Comparison of ENCODE assay signal across 8 cellular contexts in genomic region chr15:41774873-41775417, GRCh38. TPM values are rescaled to one million over a fixed set of nuclear protein-coding genes. Genes with fewer than 3 reads are reported as not detected.
A peak's percentile ranks its signal among the peaks of the same experiment; 100 is the strongest.
DNase-seq lines count a peak whose midpoint lies in the region; ATAC-seq, FAIRE-seq and TF ChIP-seq lines count a peak whose summit lies in the region.

No MANE protein-coding gene starts in this region.

- H3K4me3 ChIP-seq in AG04449 (ENCODE audit: low read depth, low read length), result peak overlapping the region; percentile 90

- H3K4me3 Mint-ChIP-seq in activated naive CD8-positive, alpha-beta T cell treated with anti-CD3 and anti-CD28 coated beads for 36 hours, result peak overlapping the region; percentile 89
- peak overlapping the region; percentile 92 to 97 (median 95) for H3K4me3 Mint-ChIP-seq in immature natural killer cell
- peak overlapping the region; percentile 90 to 95 for H3K4me3 Mint-ChIP-seq in stimulated activated naive CD8-positive, alpha-beta T cell treated with anti-CD3 and anti-CD28 coated beads, Interleukin-15, amount 100 ng/mL, for 72 hours

- DNase-seq in AG04449 (ENCODE audit: low read depth, low spot score) (no peak), immature natural killer cell (no peak), iPS-NIHi11 (ENCODE audit: low spot score) (no peak), urothelium cell line (ENCODE audit: low spot score) (no peak), NCI-H187 (lab: John Stamatoyannopoulos, UW) (no peak)
- DNase-seq in activated naive CD8-positive, alpha-beta T cell treated with anti-CD3 and anti-CD28 coated beads for 36 hours, result no peak
- no peak for DNase-seq in stimulated activated naive CD8-positive, alpha-beta T cell treated with anti-CD3 and anti-CD28 coated beads, Interleukin-15, amount 100 ng/mL, for 72 hours

- H3K9me3 Mint-ChIP-seq in activated naive CD8-positive, alpha-beta T cell treated with anti-CD3 and anti-CD28 coated beads for 36 hours, result no peaks in the 10 kb centered on the region
- no peaks in the 10 kb centered on the region for H3K9me3 Mint-ChIP-seq in immature natural killer cell
- no peaks in the 10 kb centered on the region for H3K9me3 Mint-ChIP-seq in stimulated activated naive CD8-positive, alpha-beta T cell treated with anti-CD3 and anti-CD28 coated beads, Interleukin-15, amount 100 ng/mL, for 72 hours

- CTCF ChIA-PET in AG04449 (lab: Yijun Ruan, JAX), result interaction anchor here (1.0 to 19.6 kb wide), 13 partner anchors 9 to 309 kb away, joined by 3 to 756 read pairs (median 24); no protein-coding TSS in a partner anchor

- H3K36me3 Mint-ChIP-seq in activated naive CD8-positive, alpha-beta T cell treated with anti-CD3 and anti-CD28 coated beads for 36 hours, result peaks cover 5% of the 10 kb centered on the region
- H3K36me3 Mint-ChIP-seq in immature natural killer cell, result no peaks in the 10 kb centered on the region

- peak; percentile 6 for ATAC-seq in HG02623 (IDR thresholded peaks at IDR 0.05; ENCODE audit: unreplicated experiment)
- peak; percentile 1 for ATAC-seq in stimulated activated naive CD8-positive, alpha-beta T cell treated with anti-CD3 and anti-CD28 coated beads, Interleukin-15, amount 100 ng/mL, for 72 hours

- peak overlapping the region; percentile 89 for H3K27ac Mint-ChIP-seq in activated naive CD8-positive, alpha-beta T cell treated with anti-CD3 and anti-CD28 coated beads for 36 hours
- H3K27ac Mint-ChIP-seq in immature natural killer cell, result peak overlapping the region; percentile 92 to 99 (median 96)
- peak overlapping the region; percentile 95 to 96 for H3K27ac Mint-ChIP-seq in stimulated activated naive CD8-positive, alpha-beta T cell treated with anti-CD3 and anti-CD28 coated beads, Interleukin-15, amount 100 ng/mL, for 72 hours

- TF ChIP-seq CTCF in AG04449 (IDR thresholded peaks at IDR 0.05; ENCODE audit: insufficient read depth, low read length, missing control alignments), result no peak

- no peak for FAIRE-seq in urothelium cell line (lab: Jason Lieb, UNC)

- POLR2A ChIA-PET in AG04449 (lab: Yijun Ruan, JAX), result interaction anchor here (1.2 to 2.5 kb wide), 4 partner anchors 15 to 168 kb away, joined by 3 to 16 read pairs (median 5); no protein-coding TSS in a partner anchor

- H3K27me3 Mint-ChIP-seq in activated naive CD8-positive, alpha-beta T cell treated with anti-CD3 and anti-CD28 coated beads for 36 hours, result no peaks in the 10 kb centered on the region
- peaks cover 4 to 13% (median 5%) of the 10 kb centered on the region in 3 donors for H3K27me3 Mint-ChIP-seq in immature natural killer cell (ENCODE audit: low read depth in 3 of 3)
- no peaks in the 10 kb centered on the region for H3K27me3 Mint-ChIP-seq in stimulated activated naive CD8-positive, alpha-beta T cell treated with anti-CD3 and anti-CD28 coated beads, Interleukin-15, amount 100 ng/mL, for 72 hours

- H3K4me1 Mint-ChIP-seq in activated naive CD8-positive, alpha-beta T cell treated with anti-CD3 and anti-CD28 coated beads for 36 hours, result peaks cover 53% of the 10 kb centered on the region
- H3K4me1 Mint-ChIP-seq in immature natural killer cell, result peaks cover 64 to 74% of the 10 kb centered on the region in 2 donors
- peaks cover 75% of the 10 kb centered on the region for H3K4me1 Mint-ChIP-seq in stimulated activated naive CD8-positive, alpha-beta T cell treated with anti-CD3 and anti-CD28 coated beads, Interleukin-15, amount 100 ng/mL, for 72 hours

RNA-seq across cellular contexts. Expression of gene MAPKBP1, which starts 0.7 kb away (rescaled TPM):
- 10 to 100 TPM; 13.2 to 14.2 TPM for total RNA-seq in activated naive CD8-positive, alpha-beta T cell treated with anti-CD3 and anti-CD28 coated beads for 36 hours
- polyA plus RNA-seq in immature natural killer cell, result 1 to 10 TPM; 1.8 to 7.2 (median 3.6) TPM

RNA-seq across cellular contexts. Expression of gene JMJD7, which starts 52.9 kb away (rescaled TPM):
- 10 to 100 TPM in 1 of 2 experiments, 1 to 10 TPM in 1; 9.4 to 10.9 TPM for total RNA-seq in activated naive CD8-positive, alpha-beta T cell treated with anti-CD3 and anti-CD28 coated beads for 36 hours
- 10 to 100 TPM; 20.6 to 57.4 (median 23.6) TPM for polyA plus RNA-seq in immature natural killer cell
